Comparison of ENCODE assay signal across 1 cellular context in the genomic region with DNA sequence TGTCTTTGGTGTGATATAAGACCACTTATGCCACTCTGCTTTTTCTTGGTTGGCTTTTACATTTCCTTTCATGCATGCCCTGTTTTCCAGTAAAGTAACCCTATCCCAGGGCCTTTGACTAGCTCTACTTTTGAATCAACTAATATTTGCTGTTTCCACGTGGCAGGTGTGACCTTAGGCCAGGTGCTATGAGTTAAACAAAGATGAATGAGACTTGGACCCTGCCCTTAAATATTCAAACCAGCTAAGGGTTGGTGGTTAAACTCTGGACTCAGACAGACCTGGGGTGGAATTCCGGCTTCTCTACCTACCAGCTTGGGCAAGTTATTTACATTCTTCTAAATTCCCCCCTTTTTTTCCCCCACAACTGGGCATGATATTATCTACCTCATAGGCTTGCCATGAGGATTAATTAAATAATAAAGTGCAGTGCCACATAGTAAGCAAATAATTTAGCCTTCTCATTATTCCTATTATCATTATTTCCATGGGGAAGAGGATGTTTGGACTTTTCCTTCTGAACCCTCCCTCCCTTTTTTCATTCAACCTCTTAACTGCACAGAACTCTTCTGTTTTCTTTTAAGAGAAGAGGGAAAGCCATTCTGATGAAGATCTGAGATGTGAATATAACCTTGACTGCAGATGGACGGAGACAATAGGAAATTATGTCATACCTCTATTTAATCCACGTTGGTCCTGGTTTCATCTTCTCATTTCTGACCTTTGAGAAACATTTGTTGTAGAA.
TF ChIP-seq lines count a peak whose summit lies in the region.

No MANE protein-coding gene starts in this region.

TF ChIP-seq in HepG2, 621 proteins besides CTCF, POLR2A, EP300 and RAD21 (continued from another document and continues in another):
- TF ChIP-seq, protein P1, sequence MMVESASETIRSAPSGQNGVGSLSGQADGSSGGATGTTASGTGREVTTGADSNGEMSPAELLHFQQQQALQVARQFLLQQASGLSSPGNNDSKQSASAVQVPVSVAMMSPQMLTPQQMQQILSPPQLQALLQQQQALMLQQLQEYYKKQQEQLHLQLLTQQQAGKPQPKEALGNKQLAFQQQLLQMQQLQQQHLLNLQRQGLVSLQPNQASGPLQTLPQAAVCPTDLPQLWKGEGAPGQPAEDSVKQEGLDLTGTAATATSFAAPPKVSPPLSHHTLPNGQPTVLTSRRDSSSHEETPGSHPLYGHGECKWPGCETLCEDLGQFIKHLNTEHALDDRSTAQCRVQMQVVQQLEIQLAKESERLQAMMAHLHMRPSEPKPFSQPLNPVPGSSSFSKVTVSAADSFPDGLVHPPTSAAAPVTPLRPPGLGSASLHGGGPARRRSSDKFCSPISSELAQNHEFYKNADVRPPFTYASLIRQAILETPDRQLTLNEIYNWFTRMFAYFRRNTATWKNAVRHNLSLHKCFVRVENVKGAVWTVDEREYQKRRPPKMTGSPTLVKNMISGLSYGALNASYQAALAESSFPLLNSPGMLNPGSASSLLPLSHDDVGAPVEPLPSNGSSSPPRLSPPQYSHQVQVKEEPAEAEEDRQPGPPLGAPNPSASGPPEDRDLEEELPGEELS (CRISPR knock-in tag; IDR thresholded peaks at IDR 0.05): peak; percentile 94
- TF ChIP-seq FOXA3 (CRISPR knock-in tag; IDR thresholded peaks at IDR 0.05): peak; percentile 92
- TF ChIP-seq PCBP2 (optimal IDR thresholded peaks at IDR 0.05; ENCODE audit: low read depth, low read length, poor library complexity, severe bottlenecking): no peak
- TF ChIP-seq, protein P2, sequence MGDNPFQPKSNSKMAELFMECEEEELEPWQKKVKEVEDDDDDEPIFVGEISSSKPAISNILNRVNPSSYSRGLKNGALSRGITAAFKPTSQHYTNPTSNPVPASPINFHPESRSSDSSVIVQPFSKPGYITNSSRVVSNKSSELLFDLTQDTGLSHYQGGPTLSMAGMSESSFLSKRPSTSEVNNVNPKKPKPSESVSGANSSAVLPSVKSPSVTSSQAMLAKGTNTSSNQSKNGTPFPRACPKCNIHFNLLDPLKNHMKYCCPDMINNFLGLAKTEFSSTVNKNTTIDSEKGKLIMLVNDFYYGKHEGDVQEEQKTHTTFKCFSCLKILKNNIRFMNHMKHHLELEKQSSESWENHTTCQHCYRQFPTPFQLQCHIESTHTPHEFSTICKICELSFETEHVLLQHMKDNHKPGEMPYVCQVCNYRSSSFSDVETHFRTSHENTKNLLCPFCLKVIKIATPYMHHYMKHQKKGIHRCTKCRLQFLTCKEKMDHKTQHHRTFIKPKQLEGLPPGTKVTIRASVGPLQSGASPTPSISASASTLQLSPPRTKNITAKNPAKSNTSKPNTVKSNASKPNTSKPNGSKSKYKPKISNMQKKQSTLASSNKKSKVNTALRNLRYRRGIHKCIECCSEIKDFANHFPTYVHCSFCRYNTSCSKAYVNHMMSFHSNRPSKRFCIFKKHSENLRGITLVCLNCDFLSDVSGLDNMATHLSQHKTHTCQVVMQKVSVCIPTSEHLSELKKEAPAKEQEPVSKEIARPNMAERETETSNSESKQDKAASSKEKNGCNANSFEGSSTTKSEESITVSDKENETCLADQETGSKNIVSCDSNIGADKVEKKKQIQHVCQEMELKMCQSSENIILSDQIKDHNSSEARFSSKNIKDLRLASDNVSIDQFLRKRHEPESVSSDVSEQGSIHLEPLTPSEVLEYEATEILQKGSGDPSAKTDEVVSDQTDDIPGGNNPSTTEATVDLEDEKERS (CRISPR knock-in tag; IDR thresholded peaks at IDR 0.05): no peak
- no peak for TF ChIP-seq HMGA1 (CRISPR knock-in tag; conservative IDR thresholded peaks at IDR 0.05)
- peak; percentile 45; the same call in 1 of the 2 replicates for TF ChIP-seq NFYC (CRISPR knock-in tag; IDR thresholded peaks at IDR 0.05)
- no peak for TF ChIP-seq FIP1L1 (IDR thresholded peaks at IDR 0.05; ENCODE audit: borderline replicate concordance, insufficient read depth, low read depth, low read length)
- no peak for TF ChIP-seq STAT5B (CRISPR knock-in tag; IDR thresholded peaks at IDR 0.05)
- no peak for TF ChIP-seq SIN3B (IDR thresholded peaks at IDR 0.05; ENCODE audit: low read length)
- TF ChIP-seq, protein P3, sequence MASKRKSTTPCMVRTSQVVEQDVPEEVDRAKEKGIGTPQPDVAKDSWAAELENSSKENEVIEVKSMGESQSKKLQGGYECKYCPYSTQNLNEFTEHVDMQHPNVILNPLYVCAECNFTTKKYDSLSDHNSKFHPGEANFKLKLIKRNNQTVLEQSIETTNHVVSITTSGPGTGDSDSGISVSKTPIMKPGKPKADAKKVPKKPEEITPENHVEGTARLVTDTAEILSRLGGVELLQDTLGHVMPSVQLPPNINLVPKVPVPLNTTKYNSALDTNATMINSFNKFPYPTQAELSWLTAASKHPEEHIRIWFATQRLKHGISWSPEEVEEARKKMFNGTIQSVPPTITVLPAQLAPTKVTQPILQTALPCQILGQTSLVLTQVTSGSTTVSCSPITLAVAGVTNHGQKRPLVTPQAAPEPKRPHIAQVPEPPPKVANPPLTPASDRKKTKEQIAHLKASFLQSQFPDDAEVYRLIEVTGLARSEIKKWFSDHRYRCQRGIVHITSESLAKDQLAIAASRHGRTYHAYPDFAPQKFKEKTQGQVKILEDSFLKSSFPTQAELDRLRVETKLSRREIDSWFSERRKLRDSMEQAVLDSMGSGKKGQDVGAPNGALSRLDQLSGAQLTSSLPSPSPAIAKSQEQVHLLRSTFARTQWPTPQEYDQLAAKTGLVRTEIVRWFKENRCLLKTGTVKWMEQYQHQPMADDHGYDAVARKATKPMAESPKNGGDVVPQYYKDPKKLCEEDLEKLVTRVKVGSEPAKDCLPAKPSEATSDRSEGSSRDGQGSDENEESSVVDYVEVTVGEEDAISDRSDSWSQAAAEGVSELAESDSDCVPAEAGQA (IDR thresholded peaks at IDR 0.05; ENCODE audit: low read depth): peak; percentile 40; the same call in 1 of the 2 replicates
- TF ChIP-seq, protein P3 (CRISPR knock-in tag; IDR thresholded peaks at IDR 0.05; ENCODE audit: borderline replicate concordance): peak; percentile 89; the same call in 1 of the 2 replicates
- 0 out of 2 replicates have a peak, but pooled peaks have one; percentile 38 for TF ChIP-seq ZNF33A (CRISPR knock-in tag; IDR thresholded peaks at IDR 0.05; ENCODE audit: borderline replicate concordance)
- TF ChIP-seq MAFK (conservative IDR thresholded peaks at IDR 0.05 in 1 of 2, IDR thresholded peaks at IDR 0.05 in 1 of 2; ENCODE audit: low read length in 2 of 2): no peak; a peak in 1 of 4 replicates
- TF ChIP-seq, protein P4, sequence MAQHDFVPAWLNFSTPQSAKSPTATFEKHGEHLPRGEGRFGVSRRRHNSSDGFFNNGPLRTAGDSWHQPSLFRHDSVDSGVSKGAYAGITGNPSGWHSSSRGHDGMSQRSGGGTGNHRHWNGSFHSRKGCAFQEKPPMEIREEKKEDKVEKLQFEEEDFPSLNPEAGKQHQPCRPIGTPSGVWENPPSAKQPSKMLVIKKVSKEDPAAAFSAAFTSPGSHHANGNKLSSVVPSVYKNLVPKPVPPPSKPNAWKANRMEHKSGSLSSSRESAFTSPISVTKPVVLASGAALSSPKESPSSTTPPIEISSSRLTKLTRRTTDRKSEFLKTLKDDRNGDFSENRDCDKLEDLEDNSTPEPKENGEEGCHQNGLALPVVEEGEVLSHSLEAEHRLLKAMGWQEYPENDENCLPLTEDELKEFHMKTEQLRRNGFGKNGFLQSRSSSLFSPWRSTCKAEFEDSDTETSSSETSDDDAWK (CRISPR knock-in tag; IDR thresholded peaks at IDR 0.05): no peak
- peak; percentile 32; the same call in 1 of the 2 replicates for TF ChIP-seq STAG1 (CRISPR knock-in tag; IDR thresholded peaks at IDR 0.05)
- no peak for TF ChIP-seq ZNF354B (CRISPR knock-in tag; IDR thresholded peaks at IDR 0.05)
- TF ChIP-seq MBNL3 (CRISPR knock-in tag; conservative IDR thresholded peaks at IDR 0.05): peak; percentile 72; the same call in 1 of the 2 replicates
- TF ChIP-seq NR2C2 (CRISPR knock-in tag; IDR thresholded peaks at IDR 0.05; ENCODE audit: borderline replicate concordance): peak; percentile 85
- no peak; the same call in 1 of the 2 replicates for TF ChIP-seq NCOA1 (CRISPR knock-in tag; IDR thresholded peaks at IDR 0.05)
- TF ChIP-seq SP140L (CRISPR knock-in tag; IDR thresholded peaks at IDR 0.05; ENCODE audit: borderline replicate concordance): peak; percentile 68; the same call in 1 of the 2 replicates
- TF ChIP-seq ZNF460 (CRISPR knock-in tag; IDR thresholded peaks at IDR 0.05; ENCODE audit: borderline replicate concordance): no peak; the same call in 1 of the 2 replicates
- 0 out of 2 replicates have a peak, but pooled peaks have one; percentile 43 for TF ChIP-seq ZNF337 (CRISPR knock-in tag; IDR thresholded peaks at IDR 0.05; ENCODE audit: borderline replicate concordance, low read depth)
- TF ChIP-seq ZKSCAN5 (CRISPR knock-in tag; IDR thresholded peaks at IDR 0.05): no peak
- peak; percentile 29; the same call in 1 of the 2 replicates for TF ChIP-seq MTA1 (CRISPR knock-in tag; IDR thresholded peaks at IDR 0.05; ENCODE audit: borderline replicate concordance)
- TF ChIP-seq, protein P5, sequence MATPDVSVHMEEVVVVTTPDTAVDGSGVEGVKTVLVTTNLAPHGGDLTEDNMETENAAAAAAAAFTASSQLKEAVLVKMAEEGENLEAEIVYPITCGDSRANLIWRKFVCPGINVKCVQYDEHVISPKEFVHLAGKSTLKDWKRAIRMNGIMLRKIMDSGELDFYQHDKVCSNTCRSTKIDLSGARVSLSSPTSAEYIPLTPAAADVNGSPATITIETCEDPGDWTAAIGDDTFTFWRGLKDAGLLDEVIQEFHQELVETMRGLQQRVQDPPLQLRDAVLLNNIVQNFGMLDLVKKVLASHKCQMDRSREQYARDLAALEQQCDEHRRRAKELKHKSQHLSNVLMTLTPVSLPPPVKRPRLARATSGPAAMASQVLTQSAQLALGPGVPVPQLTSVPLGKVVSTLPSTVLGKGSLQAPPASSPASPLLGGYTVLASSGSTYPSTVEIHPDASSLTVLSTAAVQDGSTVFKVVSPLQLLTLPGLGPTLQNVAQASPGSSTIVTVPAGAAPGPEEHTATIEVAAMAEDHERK (CRISPR knock-in tag; IDR thresholded peaks at IDR 0.05; ENCODE audit: low read depth): no peak
- TF ChIP-seq, protein P6, sequence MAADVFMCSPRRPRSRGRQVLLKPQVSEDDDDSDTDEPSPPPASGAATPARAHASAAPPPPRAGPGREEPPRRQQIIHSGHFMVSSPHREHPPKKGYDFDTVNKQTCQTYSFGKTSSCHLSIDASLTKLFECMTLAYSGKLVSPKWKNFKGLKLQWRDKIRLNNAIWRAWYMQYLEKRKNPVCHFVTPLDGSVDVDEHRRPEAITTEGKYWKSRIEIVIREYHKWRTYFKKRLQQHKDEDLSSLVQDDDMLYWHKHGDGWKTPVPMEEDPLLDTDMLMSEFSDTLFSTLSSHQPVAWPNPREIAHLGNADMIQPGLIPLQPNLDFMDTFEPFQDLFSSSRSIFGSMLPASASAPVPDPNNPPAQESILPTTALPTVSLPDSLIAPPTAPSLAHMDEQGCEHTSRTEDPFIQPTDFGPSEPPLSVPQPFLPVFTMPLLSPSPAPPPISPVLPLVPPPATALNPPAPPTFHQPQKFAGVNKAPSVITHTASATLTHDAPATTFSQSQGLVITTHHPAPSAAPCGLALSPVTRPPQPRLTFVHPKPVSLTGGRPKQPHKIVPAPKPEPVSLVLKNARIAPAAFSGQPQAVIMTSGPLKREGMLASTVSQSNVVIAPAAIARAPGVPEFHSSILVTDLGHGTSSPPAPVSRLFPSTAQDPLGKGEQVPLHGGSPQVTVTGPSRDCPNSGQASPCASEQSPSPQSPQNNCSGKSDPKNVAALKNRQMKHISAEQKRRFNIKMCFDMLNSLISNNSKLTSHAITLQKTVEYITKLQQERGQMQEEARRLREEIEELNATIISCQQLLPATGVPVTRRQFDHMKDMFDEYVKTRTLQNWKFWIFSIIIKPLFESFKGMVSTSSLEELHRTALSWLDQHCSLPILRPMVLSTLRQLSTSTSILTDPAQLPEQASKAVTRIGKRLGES (CRISPR knock-in tag; IDR thresholded peaks at IDR 0.05; ENCODE audit: borderline replicate concordance): peak; percentile 95
- no peak for TF ChIP-seq ZNF335 (CRISPR knock-in tag; IDR thresholded peaks at IDR 0.05)
- TF ChIP-seq, protein P7, sequence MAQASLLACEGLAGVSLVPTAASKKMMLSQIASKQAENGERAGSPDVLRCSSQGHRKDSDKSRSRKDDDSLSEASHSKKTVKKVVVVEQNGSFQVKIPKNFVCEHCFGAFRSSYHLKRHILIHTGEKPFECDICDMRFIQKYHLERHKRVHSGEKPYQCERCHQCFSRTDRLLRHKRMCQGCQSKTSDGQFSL (CRISPR knock-in tag; IDR thresholded peaks at IDR 0.05): no peak
- TF ChIP-seq, protein P8, sequence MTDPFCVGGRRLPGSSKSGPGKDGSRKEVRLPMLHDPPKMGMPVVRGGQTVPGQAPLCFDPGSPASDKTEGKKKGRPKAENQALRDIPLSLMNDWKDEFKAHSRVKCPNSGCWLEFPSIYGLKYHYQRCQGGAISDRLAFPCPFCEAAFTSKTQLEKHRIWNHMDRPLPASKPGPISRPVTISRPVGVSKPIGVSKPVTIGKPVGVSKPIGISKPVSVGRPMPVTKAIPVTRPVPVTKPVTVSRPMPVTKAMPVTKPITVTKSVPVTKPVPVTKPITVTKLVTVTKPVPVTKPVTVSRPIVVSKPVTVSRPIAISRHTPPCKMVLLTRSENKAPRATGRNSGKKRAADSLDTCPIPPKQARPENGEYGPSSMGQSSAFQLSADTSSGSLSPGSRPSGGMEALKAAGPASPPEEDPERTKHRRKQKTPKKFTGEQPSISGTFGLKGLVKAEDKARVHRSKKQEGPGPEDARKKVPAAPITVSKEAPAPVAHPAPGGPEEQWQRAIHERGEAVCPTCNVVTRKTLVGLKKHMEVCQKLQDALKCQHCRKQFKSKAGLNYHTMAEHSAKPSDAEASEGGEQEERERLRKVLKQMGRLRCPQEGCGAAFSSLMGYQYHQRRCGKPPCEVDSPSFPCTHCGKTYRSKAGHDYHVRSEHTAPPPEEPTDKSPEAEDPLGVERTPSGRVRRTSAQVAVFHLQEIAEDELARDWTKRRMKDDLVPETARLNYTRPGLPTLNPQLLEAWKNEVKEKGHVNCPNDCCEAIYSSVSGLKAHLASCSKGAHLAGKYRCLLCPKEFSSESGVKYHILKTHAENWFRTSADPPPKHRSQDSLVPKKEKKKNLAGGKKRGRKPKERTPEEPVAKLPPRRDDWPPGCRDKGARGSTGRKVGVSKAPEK (CRISPR knock-in tag; IDR thresholded peaks at IDR 0.05; ENCODE audit: borderline replicate concordance): no peak
- TF ChIP-seq MATR3 (CRISPR knock-in tag; IDR thresholded peaks at IDR 0.05): no peak
- peak; percentile 59; the same call in 1 of the 2 replicates for TF ChIP-seq YEATS2 (CRISPR knock-in tag; IDR thresholded peaks at IDR 0.05; ENCODE audit: borderline replicate concordance)
- peak; percentile 85 for TF ChIP-seq SKI (IDR thresholded peaks at IDR 0.05; ENCODE audit: partially characterized antibody)
- peak; percentile 88; the same call in 1 of the 2 replicates for TF ChIP-seq MXD4 (CRISPR knock-in tag; IDR thresholded peaks at IDR 0.05)
